ENCODE assay signal across 16 cellular contexts in genomic region chr11:58495906-58496305, GRCh38. TPM values are rescaled to one million over a fixed set of nuclear protein-coding genes. Genes with fewer than 3 reads are reported as not detected.
DNase-seq lines count a peak whose midpoint lies in the region; ATAC-seq lines count a peak whose summit lies in the region.
"Had no signal": no experiment of that assay in that cellular context is flagged by ENCODE, and none has a peak within 500 bp of the region (broad histone marks: within the 10 kb centered on the region; RNA-seq: fewer than 3 reads in every experiment).

No MANE protein-coding gene starts in this region.

- H2AK5ac ChIP-seq in mesenchymal stem cell (ENCODE audit: low read length, severe bottlenecking): no peak overlapping the region

- H3K36me3 ChIP-seq in MG63: no peaks in the 10 kb centered on the region
- H3K36me3 ChIP-seq in mesenchymal stem cell (ENCODE audit: control insufficient read depth in 1 of 2, insufficient read depth in 2 of 2, low read depth in 1 of 2, low read length in 2 of 2): peaks cover 0 to 6% of the 10 kb centered on the region in 2 experiments
- H3K36me3 ChIP-seq: SJCRH30 had no signal

- no peaks in the 10 kb centered on the region for H3K9me3 Mint-ChIP-seq in activated CD4-positive, alpha-beta T cell treated with anti-CD3 and anti-CD28 coated beads, Interleukin-2, amount 10 ng/mL, durations not matched to agents 7 days and 5 days
- H3K9me3 Mint-ChIP-seq: activated naive CD4-positive, alpha-beta T cell treated with anti-CD3 and anti-CD28 coated beads, Interleukin-2, amount 10 ng/mL, durations not matched to agents 7 days and 5 days; nephron progenitor cell had no signal

- H2AFZ ChIP-seq in mesenchymal stem cell (ENCODE audit: low read depth, low read length): no peak overlapping the region

- no peak overlapping the region for H3K14ac ChIP-seq in mesenchymal stem cell (ENCODE audit: low read length in 2 of 2)

- H3K36me3 Mint-ChIP-seq in activated CD4-positive, alpha-beta T cell treated with anti-CD3 and anti-CD28 coated beads, Interleukin-2, amount 10 ng/mL, durations not matched to agents 7 days and 5 days (ENCODE audit: low read depth): peaks cover 4% of the 10 kb centered on the region
- H3K36me3 Mint-ChIP-seq: activated naive CD4-positive, alpha-beta T cell treated with anti-CD3 and anti-CD28 coated beads, Interleukin-2, amount 10 ng/mL, durations not matched to agents 7 days and 5 days had no signal

- CTCF ChIA-PET in activated CD4-positive, alpha-beta T cell treated with anti-CD3 and anti-CD28 coated beads, Interleukin-2, amount 10 ng/mL, durations not matched to agents 7 days and 5 days (lab: Charles Lee): interaction anchor here (0.6 to 1.5 kb wide), 3 partner anchors 21 to 72 kb away, joined by 3 to 4 read pairs (median 3); no protein-coding TSS in a partner anchor

- H3K27ac Mint-ChIP-seq in activated CD4-positive, alpha-beta T cell treated with anti-CD3 and anti-CD28 coated beads, Interleukin-2, amount 10 ng/mL, durations not matched to agents 7 days and 5 days: no peak overlapping the region
- H3K27ac Mint-ChIP-seq: activated naive CD4-positive, alpha-beta T cell treated with anti-CD3 and anti-CD28 coated beads, Interleukin-2, amount 10 ng/mL, durations not matched to agents 7 days and 5 days; nephron progenitor cell had no signal

- no peaks in the 10 kb centered on the region for H3K79me1 ChIP-seq in mesenchymal stem cell (replicated peaks; ENCODE audit: low read length, poor library complexity, severe bottlenecking)

- H3K27me3 Mint-ChIP-seq in activated CD4-positive, alpha-beta T cell treated with anti-CD3 and anti-CD28 coated beads, Interleukin-2, amount 10 ng/mL, durations not matched to agents 7 days and 5 days: no peaks in the 10 kb centered on the region
- H3K27me3 Mint-ChIP-seq: activated naive CD4-positive, alpha-beta T cell treated with anti-CD3 and anti-CD28 coated beads, Interleukin-2, amount 10 ng/mL, durations not matched to agents 7 days and 5 days had no signal

- no peak overlapping the region for H3K27ac ChIP-seq in mesenchymal stem cell (ENCODE audit: low read length, poor library complexity, severe bottlenecking)
- H3K27ac ChIP-seq: SJCRH30 had no signal

- H3K27me3 ChIP-seq in MG63 (no peaks in the 10 kb centered on the region), mesenchymal stem cell (ENCODE audit: control insufficient read depth in 1 of 2, insufficient read depth in 1 of 2, low read length in 2 of 2) (no peaks in the 10 kb centered on the region)
- H3K27me3 ChIP-seq: SJCRH30 had no signal

- POLR2A ChIA-PET in activated CD4-positive, alpha-beta T cell treated with anti-CD3 and anti-CD28 coated beads, Interleukin-2, amount 10 ng/mL, durations not matched to agents 7 days and 5 days (lab: Charles Lee): interaction anchor here (0.7 kb wide), 1 partner anchor 29 kb away, joined by 3 read pairs; no protein-coding TSS in a partner anchor

- no peak overlapping the region for H2BK5ac ChIP-seq in mesenchymal stem cell (ENCODE audit: low read depth, low read length, poor library complexity, severe bottlenecking)

- H2BK12ac ChIP-seq in mesenchymal stem cell (ENCODE audit: low read length in 2 of 2): no peak overlapping the region

- H3K4me3 Mint-ChIP-seq in activated CD4-positive, alpha-beta T cell treated with anti-CD3 and anti-CD28 coated beads, Interleukin-2, amount 10 ng/mL, durations not matched to agents 7 days and 5 days: no peak overlapping the region
- H3K4me3 Mint-ChIP-seq: activated naive CD4-positive, alpha-beta T cell treated with anti-CD3 and anti-CD28 coated beads, Interleukin-2, amount 10 ng/mL, durations not matched to agents 7 days and 5 days; nephron progenitor cell had no signal

- no peak overlapping the region for H3K4me2 ChIP-seq in mesenchymal stem cell (ENCODE audit: low read length, poor library complexity, severe bottlenecking)

- ATAC-seq in GM18498 (IDR thresholded peaks at IDR 0.05; ENCODE audit: unreplicated experiment): peak; percentile 51
- peak; percentile 54 for ATAC-seq in GM21447 (IDR thresholded peaks at IDR 0.05; ENCODE audit: unreplicated experiment)
- peak; percentile 68 for ATAC-seq in HG03354 (IDR thresholded peaks at IDR 0.05; ENCODE audit: poor library complexity, severe bottlenecking, unreplicated experiment)
- ATAC-seq: K562 had no signal

- H4K91ac ChIP-seq in mesenchymal stem cell (ENCODE audit: low read length): no peak overlapping the region

- no peak overlapping the region for H3K4ac ChIP-seq in mesenchymal stem cell (ENCODE audit: low read depth in 1 of 2, low read length in 2 of 2)

- peaks cover 17% of the 10 kb centered on the region for H3K4me1 Mint-ChIP-seq in activated CD4-positive, alpha-beta T cell treated with anti-CD3 and anti-CD28 coated beads, Interleukin-2, amount 10 ng/mL, durations not matched to agents 7 days and 5 days
- H3K4me1 Mint-ChIP-seq: nephron progenitor cell had no signal

- no peak overlapping the region for H2BK15ac ChIP-seq in mesenchymal stem cell (ENCODE audit: low read depth, poor library complexity, severe bottlenecking)

- H3K18ac ChIP-seq in mesenchymal stem cell (ENCODE audit: low read depth in 1 of 2, low read length in 2 of 2): no peak overlapping the region

- DNase-seq in myocyte (ENCODE audit: low read depth) (peak; percentile 29), DMS114 treated with DMSO at 0.1 percent for 48 hours (lab: John Stamatoyannopoulos, UW; ENCODE audit: unreplicated experiment) (no peak), MG63 (no peak), mesenchymal stem cell (no peak)
- no peak for DNase-seq in activated CD4-positive, alpha-beta T cell treated with anti-CD3 and anti-CD28 coated beads, Interleukin-2, amount 10 ng/mL, durations not matched to agents 7 days and 5 days
- DNase-seq: activated naive CD4-positive, alpha-beta T cell treated with anti-CD3 and anti-CD28 coated beads, Interleukin-2, amount 10 ng/mL, durations not matched to agents 7 days and 5 days; erythroblast; GOT3; NCI-H1694; nephron progenitor cell had no signal

- H3K9ac ChIP-seq in mesenchymal stem cell (ENCODE audit: low read length): no peak overlapping the region

- H3K4me1 ChIP-seq in mesenchymal stem cell (ENCODE audit: control insufficient read depth, insufficient read depth, low read depth, low read length): no peaks in the 10 kb centered on the region
- H3K4me1 ChIP-seq: SJCRH30 had no signal

- H3K9me3 ChIP-seq in MG63 (no peaks in the 10 kb centered on the region), mesenchymal stem cell (ENCODE audit: control insufficient read depth, low read length) (no peaks in the 10 kb centered on the region)
- H3K9me3 ChIP-seq: SJCRH30 had no signal

- 85% methylated on average over 2 of the region's 2 CpGs for WGBS in mesenchymal stem cell

- no peak overlapping the region for H2BK120ac ChIP-seq in mesenchymal stem cell (ENCODE audit: low read depth, low read length)

- no peak overlapping the region for H4K8ac ChIP-seq in mesenchymal stem cell (ENCODE audit: low read length)

- H3K4me3 ChIP-seq in MG63 (no peak overlapping the region), mesenchymal stem cell (ENCODE audit: insufficient read depth in 1 of 2, low read depth in 1 of 2, low read length in 2 of 2) (no peak overlapping the region)
- H3K4me3 ChIP-seq: K562, SJCRH30 had no signal

- no peak overlapping the region for H3K23ac ChIP-seq in mesenchymal stem cell (ENCODE audit: low read length in 2 of 2)

RNA-seq across cellular contexts. Expression of gene OR5B21, which starts 12.0 kb away (rescaled TPM):
- total RNA-seq in myocyte: not detected in 2 replicates
- polyA plus RNA-seq in myocyte (2012): not detected
- total RNA-seq in activated CD4-positive, alpha-beta T cell treated with anti-CD3 and anti-CD28 coated beads, Interleukin-2, amount 10 ng/mL, durations not matched to agents 7 days and 5 days: under 1 TPM in 1 of 2 experiments, not detected in 1; 0.37 TPM
- total RNA-seq in MG63 (2014; rRNA removed; shearing (Covaris generic); ENCODE audit: low replicate concordance): not detected in 2 replicates
- not detected for polyA plus RNA-seq in mesenchymal stem cell (2013, experiment 1 of 2)
- not detected for polyA plus RNA-seq in mesenchymal stem cell (2013, experiment 2 of 2)
- total RNA-seq: K562, SJCRH30, subcutaneous adipose tissue had no signal
- polyA plus RNA-seq: K562 had no signal

RNA-seq across cellular contexts. Expression of gene OR5B12, which starts 53.9 kb away (rescaled TPM):
- not detected in 2 replicates for total RNA-seq in myocyte
- not detected for polyA plus RNA-seq in myocyte (2012)
- not detected for total RNA-seq in activated CD4-positive, alpha-beta T cell treated with anti-CD3 and anti-CD28 coated beads, Interleukin-2, amount 10 ng/mL, durations not matched to agents 7 days and 5 days
- total RNA-seq in MG63 (2014; rRNA removed; shearing (Covaris generic); ENCODE audit: low replicate concordance): not detected in 2 replicates
- polyA plus RNA-seq in mesenchymal stem cell (2013, experiment 1 of 2): not detected
- polyA plus RNA-seq in mesenchymal stem cell (2013, experiment 2 of 2): not detected
- total RNA-seq: K562, SJCRH30, subcutaneous adipose tissue had no signal
